9 cellular contexts compared by ENCODE assay signal in the genomic region with DNA sequence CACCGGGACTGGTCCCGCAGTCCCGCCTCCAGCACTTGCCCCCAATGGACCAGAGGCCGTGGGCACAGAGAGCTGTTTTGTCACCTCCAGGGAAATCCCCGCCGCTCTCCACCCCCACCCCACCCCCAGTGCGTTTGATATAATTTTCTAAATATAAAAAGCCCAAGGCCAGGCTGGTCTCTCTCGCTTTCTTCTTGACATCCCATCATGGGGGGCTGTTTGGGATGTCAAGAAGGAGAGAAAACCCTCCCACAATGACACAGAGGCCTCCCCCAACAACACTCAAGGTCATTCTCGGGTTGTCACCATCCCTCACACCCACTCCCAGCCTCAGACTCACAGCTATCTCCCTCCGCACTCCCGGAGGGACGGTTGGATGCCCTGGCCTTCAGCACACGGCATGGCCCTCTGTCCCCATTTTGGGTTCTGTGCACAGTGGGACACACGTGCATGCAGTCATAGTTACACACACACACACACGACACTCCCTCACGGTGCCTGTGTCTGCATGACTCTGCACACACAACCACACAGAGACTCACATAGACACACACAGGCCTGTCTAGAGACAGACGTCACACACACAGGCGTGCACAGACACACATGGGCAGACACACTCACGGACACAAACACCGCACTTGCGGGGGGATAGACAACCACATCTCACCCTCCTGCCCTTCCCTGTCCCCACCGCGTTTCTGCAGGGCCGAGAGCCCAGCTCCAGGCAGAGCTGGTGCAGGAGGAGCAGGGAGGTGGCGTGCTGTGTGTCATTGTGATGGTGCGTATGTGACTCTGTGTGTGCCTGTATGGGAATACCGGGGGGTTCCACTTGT. TPM values are rescaled to one million over a fixed set of nuclear protein-coding genes. Genes with fewer than 3 reads are reported as not detected.
DNase-seq lines count a peak whose midpoint lies in the region; ATAC-seq and TF ChIP-seq lines count a peak whose summit lies in the region.
"Had no signal": no experiment of that assay in that cellular context is flagged by ENCODE, and none has a peak within 500 bp of the region (broad histone marks: within the 10 kb centered on the region; RNA-seq: fewer than 3 reads in every experiment).

No MANE protein-coding gene starts in this region.

- H3K4me3 ChIP-seq in CD8-positive, alpha-beta memory T cell (ENCODE audit: low read length) = peak overlapping the region; percentile 76
- H3K4me3 ChIP-seq in fibroblast of villous mesenchyme (ENCODE audit: low read depth, low read length) (peak overlapping the region; percentile 68), gastrocnemius medialis (peak overlapping the region; percentile 71 to 90 (median 84))

- H3K36me3 Mint-ChIP-seq in CD8-positive, alpha-beta memory T cell = peaks cover 0 to 8% (median 0%) of the 10 kb centered on the region in 3 donors
- H3K36me3 Mint-ChIP-seq in activated CD4-positive, alpha-beta memory T cell treated with anti-CD3 and anti-CD28 coated beads, Interleukin-2, amount 10 ng/mL, durations not matched to agents 7 days and 5 days (ENCODE audit: low read depth) = no peaks in the 10 kb centered on the region

- CTCF ChIA-PET in CD8-positive, alpha-beta memory T cell (lab: Charles Lee) = interaction anchor here (0.9 kb wide), 1 partner anchor 67 kb away, joined by 4 read pairs; no protein-coding TSS in a partner anchor
- CTCF ChIA-PET in activated CD4-positive, alpha-beta memory T cell treated with anti-CD3 and anti-CD28 coated beads, Interleukin-2, amount 10 ng/mL, durations not matched to agents 7 days and 5 days (lab: Charles Lee) = no interaction called here

- peaks cover 36% of the 10 kb centered on the region for H3K4me1 ChIP-seq in CD8-positive, alpha-beta memory T cell (ENCODE audit: insufficient read depth, low read length)
- peaks cover 29% of the 10 kb centered on the region in 2 donors for H3K4me1 ChIP-seq in gastrocnemius medialis

- no peaks in the 10 kb centered on the region for H3K36me3 ChIP-seq in CD8-positive, alpha-beta memory T cell (ENCODE audit: insufficient read depth, low read length)
- no peaks in the 10 kb centered on the region for H3K36me3 ChIP-seq in gastrocnemius medialis

- TF ChIP-seq CTCF in fibroblast of villous mesenchyme (IDR thresholded peaks at IDR 0.05; ENCODE audit: insufficient read depth, low read depth, low read length) (no peak), gastrocnemius medialis (IDR thresholded peaks at IDR 0.05 in 4 of 5, conservative IDR thresholded peaks at IDR 0.05 in 1 of 5) (no peak)

- no peak for TF ChIP-seq POLR2A in gastrocnemius medialis (IDR thresholded peaks at IDR 0.05)
- TF ChIP-seq POLR2A in erythroblast (IDR thresholded peaks at IDR 0.05; ENCODE audit: low read length) = no peak

- H3K9me3 ChIP-seq in CD8-positive, alpha-beta memory T cell (ENCODE audit: low read length) = no peaks in the 10 kb centered on the region
- H3K9me3 ChIP-seq in gastrocnemius medialis = no peaks in the 10 kb centered on the region

- intact Hi-C loops in gastrocnemius medialis (cut with DNase I; ENCODE audit: low total_unique reads) = loop anchor here (5.0 kb wide), 1 partner anchor 91 kb away; no protein-coding TSS in a partner anchor

- peak overlapping the region; percentile 88 to 92 (median 90) for H3K4me3 Mint-ChIP-seq in CD8-positive, alpha-beta memory T cell
- peak overlapping the region; percentile 80 for H3K4me3 Mint-ChIP-seq in activated CD4-positive, alpha-beta memory T cell treated with anti-CD3 and anti-CD28 coated beads, Interleukin-2, amount 10 ng/mL, durations not matched to agents 7 days and 5 days

- peaks cover 36 to 62% (median 40%) of the 10 kb centered on the region in 3 donors for H3K4me1 Mint-ChIP-seq in CD8-positive, alpha-beta memory T cell
- H3K4me1 Mint-ChIP-seq in activated CD4-positive, alpha-beta memory T cell treated with anti-CD3 and anti-CD28 coated beads, Interleukin-2, amount 10 ng/mL, durations not matched to agents 7 days and 5 days = peaks cover 31% of the 10 kb centered on the region

- H3K27ac ChIP-seq in CD8-positive, alpha-beta memory T cell (ENCODE audit: low read depth, low read length) = peak overlapping the region; percentile 69
- H3K27ac ChIP-seq in gastrocnemius medialis = peak overlapping the region; percentile 92 to 99 (median 98)

- in situ Hi-C loops in gastrocnemius medialis (cut with MboI; ENCODE audit: low sequenced_read_pairs in 4 of 4) = no loop called here

- H3K27me3 Mint-ChIP-seq in CD8-positive, alpha-beta memory T cell = peaks cover 2 to 4% of the 10 kb centered on the region in 2 donors
- peaks cover 43% of the 10 kb centered on the region for H3K27me3 Mint-ChIP-seq in activated CD4-positive, alpha-beta memory T cell treated with anti-CD3 and anti-CD28 coated beads, Interleukin-2, amount 10 ng/mL, durations not matched to agents 7 days and 5 days

- no peaks in the 10 kb centered on the region for H3K9me3 Mint-ChIP-seq in CD8-positive, alpha-beta memory T cell
- H3K9me3 Mint-ChIP-seq in activated CD4-positive, alpha-beta memory T cell treated with anti-CD3 and anti-CD28 coated beads, Interleukin-2, amount 10 ng/mL, durations not matched to agents 7 days and 5 days = no peaks in the 10 kb centered on the region

- H3K27ac Mint-ChIP-seq in CD8-positive, alpha-beta memory T cell = peak overlapping the region in 7 of 8 donors; percentile 9 to 88 (median 81)
- H3K27ac Mint-ChIP-seq in activated CD4-positive, alpha-beta memory T cell treated with anti-CD3 and anti-CD28 coated beads, Interleukin-2, amount 10 ng/mL, durations not matched to agents 7 days and 5 days = no peak overlapping the region

- no peak for DNase-seq in CD8-positive, alpha-beta memory T cell
- no peak for DNase-seq in activated CD4-positive, alpha-beta memory T cell treated with anti-CD3 and anti-CD28 coated beads, Interleukin-2, amount 10 ng/mL, durations not matched to agents 7 days and 5 days
- DNase-seq in fibroblast of villous mesenchyme (ENCODE audit: low read depth) (no peak), gastrocnemius medialis (peak in 1 of 2 donors; percentile 3), globus pallidus (ENCODE audit: low spot score) (no peak), NCI-H1105 treated with DMSO at 0.1 percent for 48 hours (lab: John Stamatoyannopoulos, UW) (no peak), erythroblast (lab: John Stamatoyannopoulos, UW) (no peak)
- DNase-seq: NCI-H1694 had no signal

- POLR2A ChIA-PET in CD8-positive, alpha-beta memory T cell (lab: Charles Lee) = interaction anchor here (0.6 kb wide), 1 partner anchor 936 kb away, joined by 3 read pairs; no protein-coding TSS in a partner anchor
- POLR2A ChIA-PET in activated CD4-positive, alpha-beta memory T cell treated with anti-CD3 and anti-CD28 coated beads, Interleukin-2, amount 10 ng/mL, durations not matched to agents 7 days and 5 days (lab: Charles Lee) = no interaction called here

- no peaks in the 10 kb centered on the region for H3K27me3 ChIP-seq in CD8-positive, alpha-beta memory T cell (ENCODE audit: insufficient read depth, low read length, poor library complexity, severe bottlenecking)
- H3K27me3 ChIP-seq in gastrocnemius medialis = no peaks in the 10 kb centered on the region

- ATAC-seq in gastrocnemius medialis (peak; percentile 32 to 35), GM21576 (IDR thresholded peaks at IDR 0.05; ENCODE audit: unreplicated experiment) (no peak)

RNA-seq across cellular contexts. Expression of a gene that starts 4.8 kb away (rescaled TPM):
- total RNA-seq in CD8-positive, alpha-beta memory T cell = 10 to 100 TPM; 16.1 to 19.4 TPM
- polyA plus RNA-seq in CD8-positive, alpha-beta memory T cell = 17.8 TPM
- 10 to 100 TPM; 12.6 to 13.1 TPM for total RNA-seq in activated CD4-positive, alpha-beta memory T cell treated with anti-CD3 and anti-CD28 coated beads, Interleukin-2, amount 10 ng/mL, durations not matched to agents 7 days and 5 days
- total RNA-seq in fibroblast of villous mesenchyme (42.7 and 56.0 TPM in 2 replicates), gastrocnemius medialis (100 to 1,000 TPM in 3 of 4 donors, 10 to 100 TPM in 1; 90.2 to 403 (median 348) TPM)
